ENCODE assay signal across 8 cellular contexts in the genomic region with DNA sequence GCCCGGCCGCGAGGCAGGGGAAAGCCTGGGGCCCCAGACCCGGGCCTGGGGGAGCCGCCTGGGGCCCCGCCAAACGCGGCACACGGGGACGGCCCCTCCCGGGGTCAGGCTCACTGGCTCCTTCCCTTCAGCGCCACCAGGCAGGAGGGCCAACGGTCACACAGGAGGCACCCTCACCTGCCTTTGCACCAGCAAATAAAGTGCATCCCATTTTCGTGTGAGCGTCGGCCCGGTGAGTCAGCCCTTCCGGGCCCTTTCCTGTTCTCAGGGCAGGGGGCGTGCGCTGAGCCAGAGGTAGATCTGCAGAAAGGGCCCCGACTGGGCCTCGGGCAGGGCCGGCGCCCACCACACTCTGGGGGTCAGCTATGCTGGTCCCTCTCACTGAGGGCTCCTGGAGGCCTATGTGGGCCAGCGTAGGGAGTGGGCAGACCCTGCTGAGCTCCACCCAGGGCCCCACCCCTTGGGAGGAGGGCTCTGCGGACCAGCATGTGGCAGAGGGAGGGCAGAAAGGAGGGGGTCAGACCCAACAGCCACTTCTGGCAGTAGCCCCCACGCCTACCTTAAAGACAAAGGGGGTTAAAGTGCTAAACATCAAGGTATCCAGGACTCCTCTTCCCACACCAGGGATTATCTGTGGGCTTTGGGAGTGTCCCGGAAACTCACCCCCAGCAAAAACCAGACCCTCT. TPM values are rescaled to one million over a fixed set of nuclear protein-coding genes. Genes with fewer than 3 reads are reported as not detected.
DNase-seq lines count a peak whose midpoint lies in the region; ATAC-seq and TF ChIP-seq lines count a peak whose summit lies in the region.

No MANE protein-coding gene starts in this region.

- H3K9me3 Mint-ChIP-seq in activated CD8-positive, alpha-beta memory T cell treated with anti-CD3 and anti-CD28 coated beads, Interleukin-2, amount 10 ng/mL, durations not matched to agents 7 days and 5 days (ENCODE audit: low read depth) = no peaks in the 10 kb centered on the region
- H3K9me3 Mint-ChIP-seq in endothelial cell (ENCODE audit: unreplicated experiment) = no peaks in the 10 kb centered on the region
- H3K9me3 Mint-ChIP-seq in mesothelial cell of epicardium = no peaks in the 10 kb centered on the region

- TF ChIP-seq CTCF in endothelial cell (IDR thresholded peaks at IDR 0.05; ENCODE audit: unreplicated experiment) (no peak), mesothelial cell of epicardium (IDR thresholded peaks at IDR 0.05; ENCODE audit: unreplicated experiment) (no peak)

- peaks cover under 1% of the 10 kb centered on the region for H3K36me3 Mint-ChIP-seq in activated CD8-positive, alpha-beta memory T cell treated with anti-CD3 and anti-CD28 coated beads, Interleukin-2, amount 10 ng/mL, durations not matched to agents 7 days and 5 days
- H3K36me3 Mint-ChIP-seq in endothelial cell (ENCODE audit: low read depth, unreplicated experiment) (no peaks in the 10 kb centered on the region), mesothelial cell of epicardium (peaks cover 6% of the 10 kb centered on the region)

- H3K4me3 Mint-ChIP-seq in activated CD8-positive, alpha-beta memory T cell treated with anti-CD3 and anti-CD28 coated beads, Interleukin-2, amount 10 ng/mL, durations not matched to agents 7 days and 5 days = peak overlapping the region; percentile 57
- H3K4me3 Mint-ChIP-seq in endothelial cell (ENCODE audit: unreplicated experiment) (peak overlapping the region; percentile 47), mesothelial cell of epicardium (peak overlapping the region; percentile 75)

- peak; percentile 10 for ATAC-seq in HG02970 (IDR thresholded peaks at IDR 0.05; ENCODE audit: low FRiP score, unreplicated experiment)
- ATAC-seq in activated CD8-positive, alpha-beta memory T cell treated with anti-CD3 and anti-CD28 coated beads, Interleukin-2, amount 10 ng/mL, durations not matched to agents 7 days and 5 days = peak; percentile 49

- no peaks in the 10 kb centered on the region for H3K27me3 Mint-ChIP-seq in activated CD8-positive, alpha-beta memory T cell treated with anti-CD3 and anti-CD28 coated beads, Interleukin-2, amount 10 ng/mL, durations not matched to agents 7 days and 5 days
- H3K27me3 Mint-ChIP-seq in endothelial cell (ENCODE audit: unreplicated experiment) = peaks cover 14% of the 10 kb centered on the region
- H3K27me3 Mint-ChIP-seq in mesothelial cell of epicardium (ENCODE audit: low read depth) = no peaks in the 10 kb centered on the region

- CTCF ChIA-PET in activated CD8-positive, alpha-beta memory T cell treated with anti-CD3 and anti-CD28 coated beads, Interleukin-2, amount 10 ng/mL, durations not matched to agents 7 days and 5 days (lab: Charles Lee) = interaction anchor here (0.6 to 2.3 kb wide), 8 partner anchors 16 to 436 kb away, joined by 3 to 18 read pairs (median 4); a partner anchor contains a TSS

- H3K4me1 Mint-ChIP-seq in activated CD8-positive, alpha-beta memory T cell treated with anti-CD3 and anti-CD28 coated beads, Interleukin-2, amount 10 ng/mL, durations not matched to agents 7 days and 5 days = peaks cover 30% of the 10 kb centered on the region
- peaks cover 11% of the 10 kb centered on the region for H3K4me1 Mint-ChIP-seq in endothelial cell (ENCODE audit: unreplicated experiment)
- peaks cover 21% of the 10 kb centered on the region for H3K4me1 Mint-ChIP-seq in mesothelial cell of epicardium

- H3K27ac Mint-ChIP-seq in activated CD8-positive, alpha-beta memory T cell treated with anti-CD3 and anti-CD28 coated beads, Interleukin-2, amount 10 ng/mL, durations not matched to agents 7 days and 5 days = peak overlapping the region; percentile 85
- H3K27ac Mint-ChIP-seq in endothelial cell (ENCODE audit: unreplicated experiment) (no peak overlapping the region), mesothelial cell of epicardium (peak overlapping the region; percentile 67)

- DNase-seq in EL (peak; percentile 56), NCI-H69 (lab: John Stamatoyannopoulos, UW) (peak; percentile 87), endothelial cell (ENCODE audit: low spot score) (peak; percentile 53), mesothelial cell of epicardium (ENCODE audit: low spot score in 2 of 2, unreplicated experiment in 2 of 2) (no peak), ureter (ENCODE audit: low spot score) (no peak)
- DNase-seq in activated CD8-positive, alpha-beta memory T cell treated with anti-CD3 and anti-CD28 coated beads, Interleukin-2, amount 10 ng/mL, durations not matched to agents 7 days and 5 days = peak; percentile 84
- DNase-seq in stimulated activated naive CD4-positive, alpha-beta T cell (lab: John Stamatoyannopoulos, UW) = peak in 5 of 6 experiments; percentile 27 to 47 (median 41)

RNA-seq across cellular contexts. Expression of a gene that starts 0.9 kb away (rescaled TPM):
- total RNA-seq in activated CD8-positive, alpha-beta memory T cell treated with anti-CD3 and anti-CD28 coated beads, Interleukin-2, amount 10 ng/mL, durations not matched to agents 7 days and 5 days = 10 to 100 TPM; 41.1 to 41.9 TPM
- total RNA-seq in endothelial cell (ENCODE audit: unreplicated experiment) (40.1 TPM), mesothelial cell of epicardium (56.8 to 60.0 TPM (median 58.0 TPM) in 3 replicates), ureter (47.6 TPM)

RNA-seq across cellular contexts. Expression of a gene that starts 12.6 kb away (rescaled TPM):
- 10 to 100 TPM; 13.5 to 18.2 TPM for total RNA-seq in activated CD8-positive, alpha-beta memory T cell treated with anti-CD3 and anti-CD28 coated beads, Interleukin-2, amount 10 ng/mL, durations not matched to agents 7 days and 5 days
- total RNA-seq in endothelial cell (ENCODE audit: unreplicated experiment) (40.8 TPM), mesothelial cell of epicardium (60.0 to 62.0 TPM (median 61.0 TPM) in 3 replicates), ureter (31.2 TPM)

RNA-seq across cellular contexts. Expression of a gene that starts 22.3 kb away (rescaled TPM):
- total RNA-seq in activated CD8-positive, alpha-beta memory T cell treated with anti-CD3 and anti-CD28 coated beads, Interleukin-2, amount 10 ng/mL, durations not matched to agents 7 days and 5 days = 10 to 100 TPM; 26.0 to 33.4 TPM
- total RNA-seq in endothelial cell (ENCODE audit: unreplicated experiment) = 5.0 TPM
- total RNA-seq in mesothelial cell of epicardium = 10.3 to 11.7 TPM (median 11.4 TPM) in 3 replicates
- 17.4 TPM for total RNA-seq in ureter

RNA-seq across cellular contexts. Expression of a gene that starts 23.8 kb away (rescaled TPM):
- 10 to 100 TPM; 77.5 to 80.6 TPM for total RNA-seq in activated CD8-positive, alpha-beta memory T cell treated with anti-CD3 and anti-CD28 coated beads, Interleukin-2, amount 10 ng/mL, durations not matched to agents 7 days and 5 days
- total RNA-seq in endothelial cell (ENCODE audit: unreplicated experiment) (73.4 TPM), mesothelial cell of epicardium (65.2 to 68.2 TPM (median 65.9 TPM) in 3 replicates), ureter (75.0 TPM)

Comparison
In these comparisons a context has a peak if more than half of its experiments do, and no peak if none do; other contexts are left out.
1. DNase-seq: peak in EL (single experiment), NCI-H69 (single experiment), activated CD8-positive, alpha-beta memory T cell treated with anti-CD3 and anti-CD28 coated beads, Interleukin-2, amount 10 ng/mL, durations not matched to agents 7 days and 5 days (single experiment), endothelial cell (single experiment) and stimulated activated naive CD4-positive, alpha-beta T cell (5 of 6); none in mesothelial cell of epicardium (0 of 2) and ureter (single experiment).
2. Peak in every context shown above with its lines, with median percentiles within 50 percentile points of each other: H3K4me3 Mint-ChIP-seq.